Comparison of ENCODE assay signal across 8 cellular contexts in genomic region chr13:24511824-24512207, GRCh38. TPM values are rescaled to one million over a fixed set of nuclear protein-coding genes. Genes with fewer than 3 reads are reported as not detected.
A peak's percentile ranks its signal among the peaks of the same experiment; 100 is the strongest.
DNase-seq lines count a peak whose midpoint lies in the region; ATAC-seq and TF ChIP-seq lines count a peak whose summit lies in the region.

No MANE protein-coding gene starts in this region.

- H2BK15ac ChIP-seq in IMR-90 (ENCODE audit: low read depth, low read length), result 0 out of 3 replicates have a peak overlapping the region, but pooled peaks have one; percentile 5

- H3K36me3 ChIP-seq in IMR-90 (ENCODE audit: control insufficient read depth, insufficient read depth, low read length), result no peaks in the 10 kb centered on the region

- POLR2A ChIA-PET in IMR-90 (lab: Charles Lee; ENCODE audit: unreplicated experiment), result no interaction called here

- H3K4me2 ChIP-seq in IMR-90 (ENCODE audit: low read depth, low read length), result peak overlapping the region; percentile 91

- CTCF ChIA-PET in IMR-90 (lab: Yijun Ruan, JAX), result no interaction called here

- H3K9me3 ChIP-seq in IMR-90 (ENCODE audit: control insufficient read depth, insufficient read depth, low read length), result no peaks in the 10 kb centered on the region

- 10% methylated on average over 2 of the region's 6 CpGs; no CpG with 5 or more reads in 1 of the 2 experiments for WGBS in IMR-90 (ENCODE audit: extremely low coverage in 2 of 2, insufficient read length in 1 of 2), 2 experiments

- in situ Hi-C loops in IMR-90 (cut with MboI; ENCODE audit: low sequenced_read_pairs), result no loop called here

- H4K8ac ChIP-seq in IMR-90 (ENCODE audit: low read depth in 2 of 2, low read length in 2 of 2), result peak overlapping the region; percentile 6 to 81; a peak in 3 of 4 replicates

- H3K9me3 Mint-ChIP-seq in activated T-cell treated with anti-CD3 and anti-CD28 coated beads, Interleukin-2, amount 50 U/mL, for 4 hours, result no peaks in the 10 kb centered on the region
- no peaks in the 10 kb centered on the region for H3K9me3 Mint-ChIP-seq in activated naive CD8-positive, alpha-beta T cell (ENCODE audit: low read depth)
- H3K9me3 Mint-ChIP-seq in immature natural killer cell, result no peaks in the 10 kb centered on the region

- TF ChIP-seq RAD21 in IMR-90 (IDR thresholded peaks at IDR 0.05; ENCODE audit: low read length), result no peak

- peak overlapping the region; percentile 30; the same call in 1 of the 2 replicates for H3K23ac ChIP-seq in IMR-90 (ENCODE audit: low read depth, low read length)

- peak overlapping the region; percentile 88 for H2BK5ac ChIP-seq in IMR-90 (ENCODE audit: low read depth, low read length, poor library complexity, severe bottlenecking)

- no TSS peak for BruUV-seq in IMR-90 (replicated peaks; lab: Mats Ljungman, UMichigan)

- H3K4me3 Mint-ChIP-seq in activated T-cell treated with anti-CD3 and anti-CD28 coated beads, Interleukin-2, amount 50 U/mL, for 4 hours, result peak overlapping the region; percentile 86
- H3K4me3 Mint-ChIP-seq in activated naive CD8-positive, alpha-beta T cell, result peak overlapping the region; percentile 92
- H3K4me3 Mint-ChIP-seq in immature natural killer cell, result peak overlapping the region; percentile 85 to 98 (median 90)

- H3K27me3 Mint-ChIP-seq in activated T-cell treated with anti-CD3 and anti-CD28 coated beads, Interleukin-2, amount 50 U/mL, for 4 hours (ENCODE audit: low read depth), result no peaks in the 10 kb centered on the region
- H3K27me3 Mint-ChIP-seq in activated naive CD8-positive, alpha-beta T cell, result no peaks in the 10 kb centered on the region
- H3K27me3 Mint-ChIP-seq in immature natural killer cell (ENCODE audit: low read depth in 3 of 3), result peaks cover 0 to 8% (median 3%) of the 10 kb centered on the region in 3 donors

- dilution Hi-C loops in IMR-90 (cut with HindIII; ENCODE audit: low sequenced_read_pairs, unreplicated experiment), result no loop called here

- peak overlapping the region; percentile 3; the same call in 1 of the 2 replicates for H3K18ac ChIP-seq in IMR-90 (ENCODE audit: low read depth, low read length)

- no peak overlapping the region for H2AFZ ChIP-seq in IMR-90 (replicated peaks; ENCODE audit: low read length, poor library complexity)

- H3K4ac ChIP-seq in IMR-90 (ENCODE audit: low read depth, low read length), result peak overlapping the region; percentile 61; the same call in 1 of the 2 replicates

- ATAC-seq in activated T-cell treated with anti-CD3 and anti-CD28 coated beads, Interleukin-2, amount 50 U/mL, for 4 hours, result peak in 1 of 2 donors; percentile 1
- ATAC-seq in IMR-90 (ENCODE audit: low read depth), result peak; percentile 9

- H3K79me1 ChIP-seq in IMR-90 (ENCODE audit: low read depth in 1 of 2, low read length in 2 of 2), result peaks cover 8 to 29% of the 10 kb centered on the region in 2 experiments

- peak overlapping the region; percentile 93 for H3K27ac Mint-ChIP-seq in activated naive CD8-positive, alpha-beta T cell
- peak overlapping the region; percentile 88 to 96 (median 91) for H3K27ac Mint-ChIP-seq in immature natural killer cell

- no peak overlapping the region for H2AK5ac ChIP-seq in IMR-90 (ENCODE audit: low read depth, low read length)

- H3K27me3 ChIP-seq in IMR-90 (ENCODE audit: control insufficient read depth, insufficient read depth, low read length), result no peaks in the 10 kb centered on the region

- peaks cover 5% of the 10 kb centered on the region for H3K36me3 Mint-ChIP-seq in activated T-cell treated with anti-CD3 and anti-CD28 coated beads, Interleukin-2, amount 50 U/mL, for 4 hours (ENCODE audit: insufficient read depth)
- peaks cover 4% of the 10 kb centered on the region for H3K36me3 Mint-ChIP-seq in activated naive CD8-positive, alpha-beta T cell
- peaks cover 4 to 10% (median 7%) of the 10 kb centered on the region in 3 donors for H3K36me3 Mint-ChIP-seq in immature natural killer cell

- TF ChIP-seq CTCF in IMR-90 (conservative IDR thresholded peaks at IDR 0.05; ENCODE audit: low read depth, low read length), result no peak

- peaks cover 17% of the 10 kb centered on the region for H4K20me1 ChIP-seq in IMR-90 (ENCODE audit: insufficient read depth, low read length)

- no peak for DNase-seq in activated T-cell treated with anti-CD3 and anti-CD28 coated beads, Interleukin-2, amount 50 U/mL, for 4 hours
- DNase-seq in activated T-cell treated with anti-CD3 and anti-CD28 coated beads, Interleukin-2, amount 50 U/mL, for 1 hour, result no peak
- no peak for DNase-seq in IMR-90
- no peak for DNase-seq in immature natural killer cell
- peak; percentile 31 for DNase-seq in superior temporal gyrus (ENCODE audit: extremely low spot score)
- no peak for DNase-seq in A172 (ENCODE audit: low spot score)
- DNase-seq in SW 1271 (lab: John Stamatoyannopoulos, UW), result no peak

- no peak for TF ChIP-seq POLR2A in IMR-90 (IDR thresholded peaks at IDR 0.05; ENCODE audit: low read depth, low read length)

- peaks cover 7% of the 10 kb centered on the region; the same call in 1 of the 2 replicates for H3K9me1 ChIP-seq in IMR-90 (ENCODE audit: insufficient read depth, low read length)

- H2BK20ac ChIP-seq in IMR-90 (ENCODE audit: low read depth, low read length), result no peak overlapping the region

- H3K4me3 ChIP-seq in IMR-90 (ENCODE audit: insufficient read depth, low read depth, low read length), result peak overlapping the region; percentile 91

- no peak overlapping the region for H2AK9ac ChIP-seq in IMR-90 (replicated peaks; ENCODE audit: low read depth, low read length, poor library complexity)

- H3K4me1 Mint-ChIP-seq in activated T-cell treated with anti-CD3 and anti-CD28 coated beads, Interleukin-2, amount 50 U/mL, for 4 hours (ENCODE audit: low read depth), result peaks cover 35% of the 10 kb centered on the region
- H3K4me1 Mint-ChIP-seq in activated naive CD8-positive, alpha-beta T cell (ENCODE audit: low read depth), result peaks cover 37% of the 10 kb centered on the region
- H3K4me1 Mint-ChIP-seq in immature natural killer cell, result peaks cover 48 to 49% of the 10 kb centered on the region in 2 donors

- H3K27ac ChIP-seq in IMR-90 (ENCODE audit: insufficient read depth, low read length), result peak overlapping the region; percentile 86; the same call in 1 of the 2 replicates

- intact Hi-C loops in IMR-90 (cut with micrococcal nuclease), result no loop called here

- peak overlapping the region; percentile 73; the same call in 1 of the 2 replicates for H4K5ac ChIP-seq in IMR-90 (ENCODE audit: low read depth, low read length)

- H3K9ac ChIP-seq in IMR-90 (ENCODE audit: low read depth, low read length), result peak overlapping the region; percentile 70

- peaks cover 5% of the 10 kb centered on the region for H3K4me1 ChIP-seq in IMR-90 (ENCODE audit: control insufficient read depth, insufficient read depth, low read length)

- H4K91ac ChIP-seq in IMR-90 (ENCODE audit: insufficient read depth, low read depth, low read length), result peak overlapping the region; percentile 39; the same call in 1 of the 2 replicates

- H2BK120ac ChIP-seq in IMR-90 (ENCODE audit: low read depth, low read length), result peak overlapping the region; percentile 26; the same call in 1 of the 2 replicates

- H3K14ac ChIP-seq in IMR-90 (replicated peaks; ENCODE audit: low read depth, low read length), result peak overlapping the region; percentile 30; the same call in 1 of the 2 replicates

- H3K56ac ChIP-seq in IMR-90 (ENCODE audit: extremely low read depth, insufficient read depth, low read length), result peak overlapping the region; percentile 64

TF ChIP-seq in IMR-90, 13 proteins besides CTCF, POLR2A, EP300 and RAD21:
- TF ChIP-seq NFE2L2 (IDR thresholded peaks at IDR 0.05; ENCODE audit: low read depth, low read length) (no peak), ELK1 (IDR thresholded peaks at IDR 0.05; ENCODE audit: borderline replicate concordance, low read depth, low read length) (no peak), SMC3 (IDR thresholded peaks at IDR 0.05; ENCODE audit: low read depth, low read length) (no peak), USF2 (IDR thresholded peaks at IDR 0.05; ENCODE audit: low read depth, low read length) (no peak), MXI1 (IDR thresholded peaks at IDR 0.05; ENCODE audit: borderline replicate concordance, low read depth, low read length) (no peak), RCOR1 (IDR thresholded peaks at IDR 0.05; ENCODE audit: insufficient replicate concordance, low read length) (no peak), CEBPB (IDR thresholded peaks at IDR 0.05; ENCODE audit: low read depth, low read length) (no peak), FOS (IDR thresholded peaks at IDR 0.05; ENCODE audit: low read depth, low read length) (no peak), CHD1 (IDR thresholded peaks at IDR 0.05; ENCODE audit: low read depth, low read length) (no peak), BHLHE40 (IDR thresholded peaks at IDR 0.05; ENCODE audit: low read depth, low read length) (no peak)
TF ChIP-seq in IMR-90: peak in this region for 0.

RNA-seq across cellular contexts. Expression of gene PARP4, which starts 0.8 kb away (rescaled TPM):
- 10 to 100 TPM in 1 of 3 donors, 1 to 10 TPM in 2; 5.1 to 10.9 (median 7.9) TPM for total RNA-seq in activated T-cell treated with anti-CD3 and anti-CD28 coated beads, Interleukin-2, amount 50 U/mL, for 4 hours
- 50.0 and 50.2 TPM in 2 replicates for total RNA-seq in IMR-90 (2012; rRNA removed)
- polyA plus RNA-seq in IMR-90 (2012; rRNA removed) (27.6 and 31.7 TPM in 2 replicates), immature natural killer cell (10 to 100 TPM; 50.0 to 73.8 (median 54.5) TPM)
- 10.7 and 10.9 TPM in 2 replicates for polyA plus RNA-seq in IMR-90 (2012; cell fraction: cytosol; rRNA removed)
- polyA plus RNA-seq in IMR-90 (2012; cell fraction: nucleus; rRNA removed; ENCODE audit: low replicate concordance), result 18.6 and 48.8 TPM in 2 replicates
- total RNA-seq in A172 (2014; rRNA removed; shearing (Covaris generic)), result 52.9 and 57.3 TPM in 2 replicates
